Comparison of ENCODE assay signal across 1 cellular context in the genomic region with DNA sequence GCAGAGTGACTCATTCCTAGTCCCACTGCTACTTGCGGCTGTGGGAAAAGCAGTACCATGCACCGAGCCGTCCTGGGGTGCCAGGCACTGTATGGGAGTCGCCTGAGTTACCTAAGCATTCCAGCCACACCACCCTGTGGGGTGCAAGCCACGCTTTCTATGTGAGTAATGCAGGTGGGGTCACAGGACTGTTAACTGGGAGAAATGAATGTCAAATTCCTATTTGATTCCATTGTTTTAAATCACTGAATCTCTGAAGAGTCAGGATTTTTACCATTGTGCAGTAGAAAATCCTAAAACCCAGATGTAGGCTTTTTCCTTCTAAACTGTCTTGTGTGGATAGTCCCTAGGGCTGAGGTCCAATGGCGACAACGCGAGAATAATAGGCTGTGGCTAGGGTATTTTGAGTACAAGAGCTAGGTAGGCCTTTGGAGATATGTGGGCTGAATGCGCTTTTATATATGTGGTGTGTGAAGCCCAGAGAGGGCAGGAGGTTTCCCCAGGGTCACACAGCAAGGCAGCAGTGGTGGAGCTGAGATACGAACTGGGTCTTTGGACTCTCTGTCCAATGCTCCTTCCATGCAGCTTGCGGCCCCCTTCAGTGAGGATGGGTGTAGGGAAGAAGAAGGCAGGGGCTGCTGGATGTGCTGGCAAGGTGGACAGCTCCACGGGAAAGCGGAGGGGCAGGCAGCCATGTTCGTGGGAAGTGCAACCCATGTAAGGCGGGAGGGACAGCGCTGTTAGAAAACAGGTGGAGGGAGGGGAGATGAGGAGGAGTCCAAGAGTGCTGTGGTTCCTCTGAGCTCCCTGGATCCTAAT.
A peak's percentile ranks its signal among the peaks of the same experiment; 100 is the strongest.
TF ChIP-seq lines count a peak whose summit lies in the region.

No MANE protein-coding gene starts in this region.

TF ChIP-seq in HepG2, 621 proteins besides CTCF, POLR2A, EP300 and RAD21 (continued from another document):
- TF ChIP-seq ZNF280B (CRISPR knock-in tag; IDR thresholded peaks at IDR 0.05; ENCODE audit: borderline replicate concordance), result no peak
- no peak for TF ChIP-seq UBTF (CRISPR knock-in tag; IDR thresholded peaks at IDR 0.05)
- no peak for TF ChIP-seq ZNF576 (CRISPR knock-in tag; IDR thresholded peaks at IDR 0.05)
- TF ChIP-seq FOSL2 (CRISPR knock-in tag; IDR thresholded peaks at IDR 0.05), result peak; percentile 72
- TF ChIP-seq ZNF768 (CRISPR knock-in tag; IDR thresholded peaks at IDR 0.05), result peak; percentile 96
- TF ChIP-seq ZNF512 (CRISPR knock-in tag; IDR thresholded peaks at IDR 0.05), result no peak
